1 cellular context compared by ENCODE assay signal in the genomic region with DNA sequence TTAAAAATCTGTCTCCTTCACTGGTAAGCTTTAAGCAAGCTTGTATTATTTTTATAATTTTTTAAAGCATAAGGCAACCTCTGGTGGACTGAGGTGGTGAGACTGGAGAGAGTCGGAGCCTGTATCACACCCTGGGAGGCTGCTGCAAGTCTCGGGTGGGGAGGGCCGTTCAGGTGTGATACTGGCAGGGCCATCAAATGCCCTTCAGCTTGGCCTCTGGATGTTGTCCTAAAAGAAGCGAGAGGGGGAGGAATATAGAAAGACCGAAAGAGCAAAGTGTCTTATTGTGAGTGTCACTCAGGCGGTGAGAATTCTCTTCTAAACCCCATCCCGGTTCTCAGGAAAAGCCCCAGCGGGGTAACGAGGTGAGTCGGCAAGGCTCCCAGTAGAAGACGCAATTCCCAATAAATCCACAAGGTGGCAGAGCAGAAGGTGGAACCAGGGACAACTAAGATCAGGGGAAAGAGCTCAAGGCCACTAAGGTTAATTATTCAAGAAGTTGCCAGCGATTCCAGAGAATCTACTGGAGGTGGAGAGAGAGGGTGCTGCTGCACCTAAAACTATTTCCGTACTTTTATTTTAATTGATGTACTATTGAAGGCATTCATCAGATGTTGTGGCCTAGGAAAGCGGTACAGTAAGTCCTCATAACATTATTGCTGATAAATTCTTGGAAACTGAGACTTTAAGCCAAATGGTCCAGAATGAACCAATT.
TF ChIP-seq lines count a peak whose summit lies in the region.

No MANE protein-coding gene starts in this region.

TF ChIP-seq in HepG2, 621 proteins besides CTCF, POLR2A, EP300 and RAD21 (continued from another document and continues in another):
- TF ChIP-seq, protein P1, sequence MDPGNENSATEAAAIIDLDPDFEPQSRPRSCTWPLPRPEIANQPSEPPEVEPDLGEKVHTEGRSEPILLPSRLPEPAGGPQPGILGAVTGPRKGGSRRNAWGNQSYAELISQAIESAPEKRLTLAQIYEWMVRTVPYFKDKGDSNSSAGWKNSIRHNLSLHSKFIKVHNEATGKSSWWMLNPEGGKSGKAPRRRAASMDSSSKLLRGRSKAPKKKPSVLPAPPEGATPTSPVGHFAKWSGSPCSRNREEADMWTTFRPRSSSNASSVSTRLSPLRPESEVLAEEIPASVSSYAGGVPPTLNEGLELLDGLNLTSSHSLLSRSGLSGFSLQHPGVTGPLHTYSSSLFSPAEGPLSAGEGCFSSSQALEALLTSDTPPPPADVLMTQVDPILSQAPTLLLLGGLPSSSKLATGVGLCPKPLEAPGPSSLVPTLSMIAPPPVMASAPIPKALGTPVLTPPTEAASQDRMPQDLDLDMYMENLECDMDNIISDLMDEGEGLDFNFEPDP (CRISPR knock-in tag; conservative IDR thresholded peaks at IDR 0.05): no peak
- TF ChIP-seq ZEB1 (IDR thresholded peaks at IDR 0.05; ENCODE audit: insufficient replicate concordance, low read depth): no peak
- TF ChIP-seq ZNF10 (CRISPR knock-in tag; IDR thresholded peaks at IDR 0.05; ENCODE audit: borderline replicate concordance, low read depth): no peak
- no peak for TF ChIP-seq CBFB (CRISPR knock-in tag; IDR thresholded peaks at IDR 0.05)
- TF ChIP-seq MLLT10 (CRISPR knock-in tag; IDR thresholded peaks at IDR 0.05): no peak
- TF ChIP-seq KLF9 (CRISPR knock-in tag; IDR thresholded peaks at IDR 0.05; ENCODE audit: low read depth): no peak
- TF ChIP-seq, protein P2, sequence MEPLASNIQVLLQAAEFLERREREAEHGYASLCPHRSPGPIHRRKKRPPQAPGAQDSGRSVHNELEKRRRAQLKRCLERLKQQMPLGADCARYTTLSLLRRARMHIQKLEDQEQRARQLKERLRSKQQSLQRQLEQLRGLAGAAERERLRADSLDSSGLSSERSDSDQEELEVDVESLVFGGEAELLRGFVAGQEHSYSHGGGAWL (CRISPR knock-in tag; IDR thresholded peaks at IDR 0.05): no peak
- TF ChIP-seq ARHGAP35 (CRISPR knock-in tag; IDR thresholded peaks at IDR 0.05; ENCODE audit: borderline replicate concordance): no peak
- peak; percentile 76; the same call in 1 of the 2 replicates for TF ChIP-seq KDM4B (CRISPR knock-in tag; IDR thresholded peaks at IDR 0.05)
- no peak for TF ChIP-seq SIX1 (CRISPR knock-in tag; IDR thresholded peaks at IDR 0.05; ENCODE audit: borderline replicate concordance)
- TF ChIP-seq NR2C2 (CRISPR knock-in tag; IDR thresholded peaks at IDR 0.05; ENCODE audit: borderline replicate concordance): no peak
- TF ChIP-seq ZNF556 (CRISPR knock-in tag; IDR thresholded peaks at IDR 0.05; ENCODE audit: borderline replicate concordance): peak; percentile 31; the same call in 1 of the 2 replicates
- TF ChIP-seq, protein P3, sequence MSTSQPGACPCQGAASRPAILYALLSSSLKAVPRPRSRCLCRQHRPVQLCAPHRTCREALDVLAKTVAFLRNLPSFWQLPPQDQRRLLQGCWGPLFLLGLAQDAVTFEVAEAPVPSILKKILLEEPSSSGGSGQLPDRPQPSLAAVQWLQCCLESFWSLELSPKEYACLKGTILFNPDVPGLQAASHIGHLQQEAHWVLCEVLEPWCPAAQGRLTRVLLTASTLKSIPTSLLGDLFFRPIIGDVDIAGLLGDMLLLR (CRISPR knock-in tag; IDR thresholded peaks at IDR 0.05): no peak
- TF ChIP-seq NFATC3 (CRISPR knock-in tag; IDR thresholded peaks at IDR 0.05): no peak
- peak; percentile 71; the same call in 1 of the 2 replicates for TF ChIP-seq SNAPC2 (CRISPR knock-in tag; IDR thresholded peaks at IDR 0.05)
- TF ChIP-seq CAMTA2 (CRISPR knock-in tag; IDR thresholded peaks at IDR 0.05; ENCODE audit: borderline replicate concordance): no peak
- TF ChIP-seq, protein P4, sequence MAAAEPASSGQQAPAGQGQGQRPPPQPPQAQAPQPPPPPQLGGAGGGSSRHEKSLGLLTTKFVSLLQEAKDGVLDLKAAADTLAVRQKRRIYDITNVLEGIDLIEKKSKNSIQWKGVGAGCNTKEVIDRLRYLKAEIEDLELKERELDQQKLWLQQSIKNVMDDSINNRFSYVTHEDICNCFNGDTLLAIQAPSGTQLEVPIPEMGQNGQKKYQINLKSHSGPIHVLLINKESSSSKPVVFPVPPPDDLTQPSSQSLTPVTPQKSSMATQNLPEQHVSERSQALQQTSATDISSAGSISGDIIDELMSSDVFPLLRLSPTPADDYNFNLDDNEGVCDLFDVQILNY (CRISPR knock-in tag; conservative IDR thresholded peaks at IDR 0.05): no peak
- no peak for TF ChIP-seq SMAD9 (CRISPR knock-in tag; IDR thresholded peaks at IDR 0.05)
- no peak for TF ChIP-seq ZNF891 (CRISPR knock-in tag; IDR thresholded peaks at IDR 0.05)
- peak; percentile 45; the same call in 1 of the 2 replicates for TF ChIP-seq GATAD1 (CRISPR knock-in tag; IDR thresholded peaks at IDR 0.05)
- TF ChIP-seq, protein P5, sequence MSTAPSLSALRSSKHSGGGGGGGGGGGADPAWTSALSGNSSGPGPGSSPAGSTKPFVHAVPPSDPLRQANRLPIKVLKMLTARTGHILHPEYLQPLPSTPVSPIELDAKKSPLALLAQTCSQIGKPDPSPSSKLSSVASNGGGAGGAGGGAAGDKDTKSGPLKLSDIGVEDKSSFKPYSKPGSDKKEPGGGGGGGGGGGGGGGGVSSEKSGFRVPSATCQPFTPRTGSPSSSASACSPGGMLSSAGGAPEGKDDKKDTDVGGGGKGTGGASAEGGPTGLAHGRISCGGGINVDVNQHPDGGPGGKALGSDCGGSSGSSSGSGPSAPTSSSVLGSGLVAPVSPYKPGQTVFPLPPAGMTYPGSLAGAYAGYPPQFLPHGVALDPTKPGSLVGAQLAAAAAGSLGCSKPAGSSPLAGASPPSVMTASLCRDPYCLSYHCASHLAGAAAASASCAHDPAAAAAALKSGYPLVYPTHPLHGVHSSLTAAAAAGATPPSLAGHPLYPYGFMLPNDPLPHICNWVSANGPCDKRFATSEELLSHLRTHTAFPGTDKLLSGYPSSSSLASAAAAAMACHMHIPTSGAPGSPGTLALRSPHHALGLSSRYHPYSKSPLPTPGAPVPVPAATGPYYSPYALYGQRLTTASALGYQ (CRISPR knock-in tag; IDR thresholded peaks at IDR 0.05): no peak
- no peak for TF ChIP-seq ZIK1 (CRISPR knock-in tag; IDR thresholded peaks at IDR 0.05; ENCODE audit: borderline replicate concordance, low read depth)
- no peak for TF ChIP-seq SOX13 (IDR thresholded peaks at IDR 0.05)
- TF ChIP-seq SOX13 (CRISPR knock-in tag; conservative IDR thresholded peaks at IDR 0.05 in 1 of 2, IDR thresholded peaks at IDR 0.05 in 1 of 2): peak in 1 of 2 experiments; percentile 47; a peak in 1 of 4 replicates
- no peak for TF ChIP-seq CREB1 (IDR thresholded peaks at IDR 0.05)
- TF ChIP-seq CREB1 (CRISPR knock-in tag; IDR thresholded peaks at IDR 0.05): no peak
- TF ChIP-seq ZNF703 (CRISPR knock-in tag; IDR thresholded peaks at IDR 0.05; ENCODE audit: borderline replicate concordance): no peak
- 0 out of 2 replicates have a peak, but pooled peaks have one; percentile 55 for TF ChIP-seq TARDBP (CRISPR knock-in tag; IDR thresholded peaks at IDR 0.05)
- TF ChIP-seq IKZF1 (IDR thresholded peaks at IDR 0.05): no peak
- TF ChIP-seq ZNF607 (CRISPR knock-in tag; IDR thresholded peaks at IDR 0.05; ENCODE audit: borderline replicate concordance): no peak
- no peak for TF ChIP-seq IRX3 (CRISPR knock-in tag; IDR thresholded peaks at IDR 0.05; ENCODE audit: borderline replicate concordance, low read depth)
- TF ChIP-seq SNAI1 (CRISPR knock-in tag; IDR thresholded peaks at IDR 0.05; ENCODE audit: borderline replicate concordance): no peak
- TF ChIP-seq HOXA3 (CRISPR knock-in tag; IDR thresholded peaks at IDR 0.05): no peak; the same call in 1 of the 2 replicates
- TF ChIP-seq BRD4 (CRISPR knock-in tag; IDR thresholded peaks at IDR 0.05): no peak
- no peak for TF ChIP-seq ZNF670 (CRISPR knock-in tag; IDR thresholded peaks at IDR 0.05; ENCODE audit: borderline replicate concordance)
- TF ChIP-seq NCOR1 (IDR thresholded peaks at IDR 0.05; ENCODE audit: borderline replicate concordance, low read length): no peak
- TF ChIP-seq NFIC (IDR thresholded peaks at IDR 0.05; ENCODE audit: low read length): no peak
- TF ChIP-seq MIXL1 (CRISPR knock-in tag; IDR thresholded peaks at IDR 0.05): peak; percentile 91
- TF ChIP-seq, protein P6, sequence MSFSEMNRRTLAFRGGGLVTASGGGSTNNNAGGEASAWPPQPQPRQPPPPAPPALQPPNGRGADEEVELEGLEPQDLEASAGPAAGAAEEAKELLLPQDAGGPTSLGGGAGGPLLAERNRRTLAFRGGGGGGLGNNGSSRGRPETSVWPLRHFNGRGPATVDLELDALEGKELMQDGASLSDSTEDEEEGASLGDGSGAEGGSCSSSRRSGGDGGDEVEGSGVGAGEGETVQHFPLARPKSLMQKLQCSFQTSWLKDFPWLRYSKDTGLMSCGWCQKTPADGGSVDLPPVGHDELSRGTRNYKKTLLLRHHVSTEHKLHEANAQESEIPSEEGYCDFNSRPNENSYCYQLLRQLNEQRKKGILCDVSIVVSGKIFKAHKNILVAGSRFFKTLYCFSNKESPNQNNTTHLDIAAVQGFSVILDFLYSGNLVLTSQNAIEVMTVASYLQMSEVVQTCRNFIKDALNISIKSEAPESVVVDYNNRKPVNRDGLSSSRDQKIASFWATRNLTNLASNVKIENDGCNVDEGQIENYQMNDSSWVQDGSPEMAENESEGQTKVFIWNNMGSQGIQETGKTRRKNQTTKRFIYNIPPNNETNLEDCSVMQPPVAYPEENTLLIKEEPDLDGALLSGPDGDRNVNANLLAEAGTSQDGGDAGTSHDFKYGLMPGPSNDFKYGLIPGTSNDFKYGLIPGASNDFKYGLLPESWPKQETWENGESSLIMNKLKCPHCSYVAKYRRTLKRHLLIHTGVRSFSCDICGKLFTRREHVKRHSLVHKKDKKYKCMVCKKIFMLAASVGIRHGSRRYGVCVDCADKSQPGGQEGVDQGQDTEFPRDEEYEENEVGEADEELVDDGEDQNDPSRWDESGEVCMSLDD (CRISPR knock-in tag; IDR thresholded peaks at IDR 0.05; ENCODE audit: borderline replicate concordance): no peak
- TF ChIP-seq ZNF143 (CRISPR knock-in tag; IDR thresholded peaks at IDR 0.05): no peak
- no peak for TF ChIP-seq ZNF225 (CRISPR knock-in tag; IDR thresholded peaks at IDR 0.05)
- TF ChIP-seq ZNF790 (CRISPR knock-in tag; IDR thresholded peaks at IDR 0.05; ENCODE audit: borderline replicate concordance): no peak
- no peak for TF ChIP-seq ZNF562 (CRISPR knock-in tag; IDR thresholded peaks at IDR 0.05; ENCODE audit: borderline replicate concordance)
- no peak for TF ChIP-seq ZC3H13 (CRISPR knock-in tag; IDR thresholded peaks at IDR 0.05)
- TF ChIP-seq, protein P7, sequence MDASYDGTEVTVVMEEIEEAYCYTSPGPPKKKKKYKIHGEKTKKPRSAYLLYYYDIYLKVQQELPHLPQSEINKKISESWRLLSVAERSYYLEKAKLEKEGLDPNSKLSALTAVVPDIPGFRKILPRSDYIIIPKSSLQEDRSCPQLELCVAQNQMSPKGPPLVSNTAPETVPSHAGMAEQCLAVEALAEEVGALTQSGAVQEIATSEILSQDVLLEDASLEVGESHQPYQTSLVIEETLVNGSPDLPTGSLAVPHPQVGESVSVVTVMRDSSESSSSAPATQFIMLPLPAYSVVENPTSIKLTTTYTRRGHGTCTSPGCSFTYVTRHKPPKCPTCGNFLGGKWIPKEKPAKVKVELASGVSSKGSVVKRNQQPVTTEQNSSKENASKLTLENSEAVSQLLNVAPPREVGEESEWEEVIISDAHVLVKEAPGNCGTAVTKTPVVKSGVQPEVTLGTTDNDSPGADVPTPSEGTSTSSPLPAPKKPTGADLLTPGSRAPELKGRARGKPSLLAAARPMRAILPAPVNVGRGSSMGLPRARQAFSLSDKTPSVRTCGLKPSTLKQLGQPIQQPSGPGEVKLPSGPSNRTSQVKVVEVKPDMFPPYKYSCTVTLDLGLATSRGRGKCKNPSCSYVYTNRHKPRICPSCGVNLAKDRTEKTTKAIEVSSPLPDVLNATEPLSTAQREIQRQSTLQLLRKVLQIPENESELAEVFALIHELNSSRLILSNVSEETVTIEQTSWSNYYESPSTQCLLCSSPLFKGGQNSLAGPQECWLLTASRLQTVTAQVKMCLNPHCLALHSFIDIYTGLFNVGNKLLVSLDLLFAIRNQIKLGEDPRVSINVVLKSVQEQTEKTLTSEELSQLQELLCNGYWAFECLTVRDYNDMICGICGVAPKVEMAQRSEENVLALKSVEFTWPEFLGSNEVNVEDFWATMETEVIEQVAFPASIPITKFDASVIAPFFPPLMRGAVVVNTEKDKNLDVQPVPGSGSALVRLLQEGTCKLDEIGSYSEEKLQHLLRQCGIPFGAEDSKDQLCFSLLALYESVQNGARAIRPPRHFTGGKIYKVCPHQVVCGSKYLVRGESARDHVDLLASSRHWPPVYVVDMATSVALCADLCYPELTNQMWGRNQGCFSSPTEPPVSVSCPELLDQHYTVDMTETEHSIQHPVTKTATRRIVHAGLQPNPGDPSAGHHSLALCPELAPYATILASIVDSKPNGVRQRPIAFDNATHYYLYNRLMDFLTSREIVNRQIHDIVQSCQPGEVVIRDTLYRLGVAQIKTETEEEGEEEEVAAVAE (CRISPR knock-in tag; IDR thresholded peaks at IDR 0.05; ENCODE audit: borderline replicate concordance): no peak
- peak; percentile 34 for TF ChIP-seq FOSL2 (CRISPR knock-in tag; IDR thresholded peaks at IDR 0.05)
- no peak for TF ChIP-seq U2AF1 (optimal IDR thresholded peaks at IDR 0.05; ENCODE audit: low read depth, low read length)
- TF ChIP-seq GZF1 (CRISPR knock-in tag; IDR thresholded peaks at IDR 0.05): no peak
- no peak for TF ChIP-seq ZNF660 (CRISPR knock-in tag; IDR thresholded peaks at IDR 0.05; ENCODE audit: borderline replicate concordance, low read depth)
- TF ChIP-seq, protein P8, sequence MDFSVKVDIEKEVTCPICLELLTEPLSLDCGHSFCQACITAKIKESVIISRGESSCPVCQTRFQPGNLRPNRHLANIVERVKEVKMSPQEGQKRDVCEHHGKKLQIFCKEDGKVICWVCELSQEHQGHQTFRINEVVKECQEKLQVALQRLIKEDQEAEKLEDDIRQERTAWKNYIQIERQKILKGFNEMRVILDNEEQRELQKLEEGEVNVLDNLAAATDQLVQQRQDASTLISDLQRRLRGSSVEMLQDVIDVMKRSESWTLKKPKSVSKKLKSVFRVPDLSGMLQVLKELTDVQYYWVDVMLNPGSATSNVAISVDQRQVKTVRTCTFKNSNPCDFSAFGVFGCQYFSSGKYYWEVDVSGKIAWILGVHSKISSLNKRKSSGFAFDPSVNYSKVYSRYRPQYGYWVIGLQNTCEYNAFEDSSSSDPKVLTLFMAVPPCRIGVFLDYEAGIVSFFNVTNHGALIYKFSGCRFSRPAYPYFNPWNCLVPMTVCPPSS (IDR thresholded peaks at IDR 0.05): no peak
- TF ChIP-seq RCOR2 (CRISPR knock-in tag; IDR thresholded peaks at IDR 0.05): no peak
- no peak for TF ChIP-seq HES4 (CRISPR knock-in tag; IDR thresholded peaks at IDR 0.05; ENCODE audit: borderline replicate concordance)
- no peak for TF ChIP-seq ZNF678 (CRISPR knock-in tag; IDR thresholded peaks at IDR 0.05)
- no peak for TF ChIP-seq ZNF251 (CRISPR knock-in tag; IDR thresholded peaks at IDR 0.05)
- TF ChIP-seq ZNF589 (CRISPR knock-in tag; conservative IDR thresholded peaks at IDR 0.05): no peak
